23 cellular contexts compared by ENCODE assay signal in genomic region chr1:70066711-70067110, GRCh38.
"Had no signal": no experiment of that assay in that cellular context is flagged by ENCODE, and none has a peak within 500 bp of the region (broad histone marks: within the 10 kb centered on the region; RNA-seq: fewer than 3 reads in every experiment).

No MANE protein-coding gene starts in this region.

- H3K36me3 Mint-ChIP-seq: mesothelial cell of epicardium; naive B cell; naive thymus-derived CD8-positive, alpha-beta T cell had no signal

- H3K27ac Mint-ChIP-seq: mesothelial cell of epicardium; naive B cell; naive thymus-derived CD8-positive, alpha-beta T cell had no signal

- H3K4me1 Mint-ChIP-seq: mesothelial cell of epicardium; naive B cell; naive thymus-derived CD8-positive, alpha-beta T cell had no signal

- ATAC-seq: esophagus mucosa; gastrocnemius medialis; heart right ventricle; left cardiac atrium; left lung; left ventricle myocardium superior; lower lobe of right lung; mucosa of descending colon; naive thymus-derived CD8-positive, alpha-beta T cell had no signal

- DNase-seq: dermis blood vessel endothelial cell; dorsolateral prefrontal cortex; effector CD4-positive, alpha-beta T cell; effector memory CD4-positive, alpha-beta T cell; erythroblast; esophagus squamous epithelium; foreskin fibroblast; foreskin melanocyte; gastrocnemius medialis; glutamatergic neuron; head of caudate nucleus; heart right ventricle; hippocampal formation; left cardiac atrium; left lung; left ventricle myocardium superior; lower lobe of right lung; mesenchymal stem cell; mucosa of descending colon; naive B cell; naive thymus-derived CD8-positive, alpha-beta T cell had no signal

- H3K4me3 Mint-ChIP-seq: mesothelial cell of epicardium; naive B cell; naive thymus-derived CD8-positive, alpha-beta T cell had no signal
